Comparison of ENCODE assay signal across 9 cellular contexts in genomic region chr15:52464478-52464877, GRCh38.
DNase-seq lines count a peak whose midpoint lies in the region; ATAC-seq and TF ChIP-seq lines count a peak whose summit lies in the region.
"Had no signal": no experiment of that assay in that cellular context is flagged by ENCODE, and none has a peak within 500 bp of the region (broad histone marks: within the 10 kb centered on the region; RNA-seq: fewer than 3 reads in every experiment).

No MANE protein-coding gene starts in this region.

- H3K27ac Mint-ChIP-seq in central memory CD8-positive, alpha-beta T cell (ENCODE audit: low read depth): peak overlapping the region; percentile 95

- H3K36me3 Mint-ChIP-seq in central memory CD8-positive, alpha-beta T cell (ENCODE audit: insufficient read depth): peaks cover 14% of the 10 kb centered on the region

- peak; percentile 45 for ATAC-seq in GM19438 (IDR thresholded peaks at IDR 0.05; ENCODE audit: low read depth, unreplicated experiment)
- peak; percentile 51 for ATAC-seq in HG03159 (IDR thresholded peaks at IDR 0.05; ENCODE audit: unreplicated experiment)
- peak; percentile 82 for ATAC-seq in central memory CD8-positive, alpha-beta T cell (replicated peaks; ENCODE audit: extremely low read depth, poor library complexity, severe bottlenecking)

- no peaks in the 10 kb centered on the region for H3K27me3 Mint-ChIP-seq in central memory CD8-positive, alpha-beta T cell

- H3K9me3 Mint-ChIP-seq in central memory CD8-positive, alpha-beta T cell: peaks cover 5% of the 10 kb centered on the region

- no peak for TF ChIP-seq CTCF in GM10266 (IDR thresholded peaks at IDR 0.05; ENCODE audit: control insufficient read depth, insufficient read depth, low read depth, missing control alignments)

- DNase-seq in GM10266 (ENCODE audit: extremely low spot score) (peak; percentile 67), midbrain (lab: John Stamatoyannopoulos, UW) (no peak), H4 (ENCODE audit: low spot score) (no peak), dedifferentiated amniotic fluid mesenchymal stem cell (ENCODE audit: extremely low spot score) (no peak), DMS79 (lab: John Stamatoyannopoulos, UW) (no peak)
- DNase-seq in central memory CD8-positive, alpha-beta T cell (ENCODE audit: low spot score in 2 of 2): no peak
- DNase-seq: T-helper 9 cell had no signal

- peaks cover 46% of the 10 kb centered on the region for H3K4me1 Mint-ChIP-seq in central memory CD8-positive, alpha-beta T cell

- peak overlapping the region; percentile 73 for H3K4me3 Mint-ChIP-seq in central memory CD8-positive, alpha-beta T cell
